ENCODE assay signal across 8 cellular contexts in genomic region chr3:4350789-4351163, GRCh38. TPM values are rescaled to one million over a fixed set of nuclear protein-coding genes. Genes with fewer than 3 reads are reported as not detected.
DNase-seq lines count a peak whose midpoint lies in the region; ATAC-seq, FAIRE-seq and TF ChIP-seq lines count a peak whose summit lies in the region.

No MANE protein-coding gene starts in this region.

- peaks cover 0 to 8% (median 4%) of the 10 kb centered on the region in 5 experiments for H3K9me3 Mint-ChIP-seq in brain

- peaks cover 4% of the 10 kb centered on the region for H3K36me3 Mint-ChIP-seq in brain

- peak; percentile 61 for FAIRE-seq in islet of Langerhans (lab: Jason Lieb, UNC)

- peak; percentile 78 for ATAC-seq in HG02610 (IDR thresholded peaks at IDR 0.05; ENCODE audit: unreplicated experiment)

- DNase-seq in SIG-M5 treated with dmso at 0.1 percent for 504 hours (lab: John Stamatoyannopoulos, UW; ENCODE audit: unreplicated experiment) (peak; percentile 77), SIG-M5 (lab: John Stamatoyannopoulos, UW) (no peak), NB4 (ENCODE audit: low read depth) (peak; percentile 69), T-helper 1 cell (peak; percentile 10 to 69 (median 39))
- DNase-seq in stimulated activated CD4-positive, alpha-beta T cell treated with anti-CD3 and anti-CD28 coated beads, Interleukin-1b, Interleukin-23, amount 100 ng/mL, for 1 hour (ENCODE audit: low read depth in 2 of 2): peak; percentile 1 to 23

- H3K4me1 Mint-ChIP-seq in brain: peaks cover 12% of the 10 kb centered on the region

- H3K27ac Mint-ChIP-seq in brain: peak overlapping the region in 1 of 5 experiments; percentile 1

- no peak overlapping the region for H3K4me3 ChIP-seq in NB4 (ENCODE audit: low read depth, low read length)

- TF ChIP-seq CTCF in NB4 (IDR thresholded peaks at IDR 0.05; ENCODE audit: low read depth, low read length): peak; percentile 52
- TF ChIP-seq CTCF in brain (conservative IDR thresholded peaks at IDR 0.05): peak; percentile 85 to 89

- TF ChIP-seq POLR2A in NB4 (IDR thresholded peaks at IDR 0.05; ENCODE audit: extremely low read depth, insufficient read length): no peak

- H3K4me3 Mint-ChIP-seq in brain: no peak overlapping the region

- peaks cover 2% of the 10 kb centered on the region for H3K27me3 Mint-ChIP-seq in brain

RNA-seq across cellular contexts. Expression of gene SETMAR, which starts 47.6 kb away (rescaled TPM):
- 9.5 TPM for polyA plus RNA-seq in brain (ENCODE audit: insufficient read depth, low read depth, low replicate concordance)
